In genomic region chr15:48061588-48061987, GRCh38 we compare ENCODE assay signal across 1 cellular context.
TF ChIP-seq lines count a peak whose summit lies in the region.

No MANE protein-coding gene starts in this region.

TF ChIP-seq in IMR-90, 13 proteins besides CTCF, POLR2A, EP300 and RAD21:
- TF ChIP-seq RFX5 (IDR thresholded peaks at IDR 0.05; ENCODE audit: low read depth, low read length) (no peak), RCOR1 (IDR thresholded peaks at IDR 0.05; ENCODE audit: insufficient replicate concordance, low read length) (no peak), ELK1 (IDR thresholded peaks at IDR 0.05; ENCODE audit: borderline replicate concordance, low read depth, low read length) (no peak), NFE2L2 (IDR thresholded peaks at IDR 0.05; ENCODE audit: low read depth, low read length) (no peak), MAZ (IDR thresholded peaks at IDR 0.05; ENCODE audit: borderline replicate concordance, low read depth, low read length) (no peak), CEBPB (IDR thresholded peaks at IDR 0.05; ENCODE audit: low read depth, low read length) (no peak), MXI1 (IDR thresholded peaks at IDR 0.05; ENCODE audit: borderline replicate concordance, low read depth, low read length) (no peak), CHD1 (IDR thresholded peaks at IDR 0.05; ENCODE audit: low read depth, low read length) (no peak), BHLHE40 (IDR thresholded peaks at IDR 0.05; ENCODE audit: low read depth, low read length) (no peak), MAFK (IDR thresholded peaks at IDR 0.05; ENCODE audit: low read depth, low read length) (no peak), FOS (IDR thresholded peaks at IDR 0.05; ENCODE audit: low read depth, low read length) (no peak), SMC3 (IDR thresholded peaks at IDR 0.05; ENCODE audit: low read depth, low read length) (no peak), USF2 (IDR thresholded peaks at IDR 0.05; ENCODE audit: low read depth, low read length) (no peak)
